ENCODE assay signal across 11 cellular contexts in the genomic region with DNA sequence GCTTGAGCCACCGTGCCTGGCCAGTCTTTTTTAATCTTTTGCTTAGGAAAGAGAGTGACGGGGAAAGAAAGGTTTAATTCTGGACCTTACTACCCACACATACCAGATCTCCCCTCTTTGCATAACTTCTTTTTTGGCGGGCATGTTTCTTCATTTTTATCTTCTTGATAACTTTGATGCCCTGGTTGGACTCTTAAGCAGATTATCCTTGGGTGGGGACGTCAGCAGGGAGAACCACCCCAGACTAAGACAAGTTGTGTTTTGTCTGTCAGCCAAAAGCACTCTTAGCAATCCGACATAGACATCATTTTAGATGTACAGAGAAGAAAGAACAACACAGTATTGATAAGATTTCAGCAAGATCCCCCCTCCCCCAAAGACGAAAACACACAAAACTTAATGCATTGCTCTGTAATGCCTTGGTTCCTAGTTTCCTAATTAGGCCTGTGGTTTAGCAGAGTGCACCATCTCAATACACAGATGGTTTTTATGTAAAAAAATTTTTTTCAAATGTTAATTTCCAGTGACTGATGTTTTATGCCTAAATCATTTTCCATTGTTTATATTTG.
A peak's percentile ranks its signal among the peaks of the same experiment; 100 is the strongest.
DNase-seq lines count a peak whose midpoint lies in the region; ATAC-seq, FAIRE-seq and TF ChIP-seq lines count a peak whose summit lies in the region.
"Had no signal": no experiment of that assay in that cellular context is flagged by ENCODE, and none has a peak within 500 bp of the region (broad histone marks: within the 10 kb centered on the region; RNA-seq: fewer than 3 reads in every experiment).

No MANE protein-coding gene starts in this region.

- H3K9me2 ChIP-seq in Loucy (replicated peaks; ENCODE audit: low read depth, low read length) = no peaks in the 10 kb centered on the region

- POLR2A ChIA-PET in HepG2 (lab: Yijun Ruan, JAX) = interaction anchor here (1.2 to 1.5 kb wide), 2 partner anchors 9 to 30 kb away, joined by 3 read pairs; no protein-coding TSS in a partner anchor

- no peak for TF ChIP-seq POLR2A in HepG2 (IDR thresholded peaks at IDR 0.05; ENCODE audit: insufficient read depth in 1 of 2, low read depth in 2 of 2, low read length in 2 of 2)

- H3K27ac ChIP-seq in layer of hippocampus (ENCODE audit: low read depth, low read length) = peak overlapping the region; percentile 52
- no peak overlapping the region for H3K27ac ChIP-seq in HepG2 (ENCODE audit: extremely low read length, insufficient read depth, low read length)
- H3K27ac ChIP-seq: SJSA1 had no signal

- H3K4me2 ChIP-seq in Loucy (ENCODE audit: low read depth, low read length, poor library complexity, severe bottlenecking) (peak overlapping the region; percentile 49), HepG2 (ENCODE audit: low read depth, low read length) (no peak overlapping the region)

- CTCF ChIA-PET in Calu3 (lab: Charles Lee) (no interaction called here), HepG2 (lab: Yijun Ruan, JAX; ENCODE audit: low intra/inter-chr PET ratio, low total read pairs) (no interaction called here)

- peaks cover 95% of the 10 kb centered on the region for H4K20me1 ChIP-seq in Loucy (ENCODE audit: insufficient read depth, low read length, poor library complexity, severe bottlenecking)
- peaks cover 2% of the 10 kb centered on the region; the same call in 1 of the 2 replicates for H4K20me1 ChIP-seq in HepG2 (ENCODE audit: insufficient read depth, low read length)

- H3K79me2 ChIP-seq in Loucy (ENCODE audit: insufficient read depth, low read length) (peaks cover 100% of the 10 kb centered on the region), HepG2 (ENCODE audit: insufficient read depth, low read length) (peaks cover 48% of the 10 kb centered on the region)

- BruUV-seq in Calu3 (replicated peaks; lab: Mats Ljungman, UMichigan) (no TSS peak), HepG2 (replicated peaks; lab: Mats Ljungman, UMichigan) (no TSS peak)

- no peaks in the 10 kb centered on the region for H3K27me3 Mint-ChIP-seq in Calu3 (ENCODE audit: unreplicated experiment)

- H3K9ac ChIP-seq in Loucy (ENCODE audit: low read depth, low read length, poor library complexity, severe bottlenecking) (no peak overlapping the region), HepG2 (ENCODE audit: insufficient read depth, low read depth, low read length) (no peak overlapping the region)

- TF ChIP-seq CTCF in Calu3 (IDR thresholded peaks at IDR 0.05; ENCODE audit: unreplicated experiment) (no peak), Loucy (conservative IDR thresholded peaks at IDR 0.05; ENCODE audit: low read length) (no peak), HepG2 (CRISPR knock-in tag; IDR thresholded peaks at IDR 0.05) (no peak)

- no peak for TF ChIP-seq RAD21 in HepG2 (CRISPR knock-in tag; IDR thresholded peaks at IDR 0.05)

- 0 out of 2 replicates have a peak, but pooled peaks cover 5% of the 10 kb centered on the region for H3F3A ChIP-seq in Loucy (ENCODE audit: low read depth)

- H3K27ac Mint-ChIP-seq in Calu3 (ENCODE audit: unreplicated experiment) = peak overlapping the region; percentile 83
- H3K27ac Mint-ChIP-seq: activated T-helper 1 cell treated with anti-CD3 and anti-CD28 coated beads, Interleukin-12 subunit alpha, Interleukin-12 subunit beta, Interleukin-2, Interleukin-4 antibody, amounts not matched to agents 30 ng/mL and 10 ng/mL and 1 ng/mL, durations not matched to agents 14 hours and 24 hours and 36 hours had no signal

- peaks cover 42% of the 10 kb centered on the region; the same call in 1 of the 2 replicates for H3K36me3 ChIP-seq in Loucy (ENCODE audit: insufficient read depth, low read length)
- H3K36me3 ChIP-seq in HepG2 (replicated peaks in 1 of 2; ENCODE audit: control insufficient read depth in 1 of 2, insufficient read depth in 2 of 2, low read length in 2 of 2) = peaks cover 5 to 19% of the 10 kb centered on the region in 2 experiments
- H3K36me3 ChIP-seq in H7 (replicated peaks; ENCODE audit: control insufficient read depth, insufficient read depth, low read length) = no peaks in the 10 kb centered on the region
- H3K36me3 ChIP-seq: SJSA1 had no signal

- H3K4me1 Mint-ChIP-seq in Calu3 (ENCODE audit: low read depth, unreplicated experiment) = peaks cover 28% of the 10 kb centered on the region

- H2AFZ ChIP-seq in Loucy (ENCODE audit: low read length) (no peak overlapping the region), HepG2 (ENCODE audit: low read length) (no peak overlapping the region)

- peaks cover 8% of the 10 kb centered on the region for H3K36me3 Mint-ChIP-seq in Calu3 (ENCODE audit: insufficient read depth, unreplicated experiment)

- intact Hi-C loops in Calu3 (cut with micrococcal nuclease; ENCODE audit: unreplicated experiment) = loop anchor here (2.0 to 5.0 kb wide), 3 partner anchors 15 to 99 kb away; partner anchors contain the start of gene MSI2
- intact Hi-C loops in HepG2 (cut with micrococcal nuclease; ENCODE audit: unreplicated experiment) = no loop called here

- no peak for TF ChIP-seq EP300 in HepG2 (IDR thresholded peaks at IDR 0.05; ENCODE audit: low read depth in 2 of 2, low read length in 2 of 2)
- no peak for TF ChIP-seq EP300 in HepG2 (CRISPR knock-in tag; IDR thresholded peaks at IDR 0.05; ENCODE audit: borderline replicate concordance)

- 95% methylated on average over 6 of the region's 6 CpGs for WGBS in HepG2 (ENCODE audit: low lambda C conversion rate)

- in situ Hi-C loops in HepG2 (cut with HindIII; ENCODE audit: extremely low pct_ligation_motif_present, low pct_unique_long_range_greater_than_20kb) = no loop called here

- H3K27me3 ChIP-seq in Loucy (ENCODE audit: insufficient read depth, low read length, poor library complexity, severe bottlenecking) (no peaks in the 10 kb centered on the region), layer of hippocampus (ENCODE audit: control insufficient read depth, insufficient read depth, low read length) (no peaks in the 10 kb centered on the region), HepG2 (ENCODE audit: control insufficient read depth in 1 of 2, insufficient read depth in 2 of 2, low read length in 2 of 2) (no peaks in the 10 kb centered on the region), H7 (ENCODE audit: control insufficient read depth, insufficient read depth, low read length) (no peaks in the 10 kb centered on the region)
- H3K27me3 ChIP-seq: SJSA1 had no signal

- peak overlapping the region; percentile 66 for H3K4me3 Mint-ChIP-seq in Calu3 (ENCODE audit: low read depth, unreplicated experiment)
- H3K4me3 Mint-ChIP-seq: activated T-helper 1 cell treated with anti-CD3 and anti-CD28 coated beads, Interleukin-12 subunit alpha, Interleukin-12 subunit beta, Interleukin-2, Interleukin-4 antibody, amounts not matched to agents 30 ng/mL and 10 ng/mL and 1 ng/mL, durations not matched to agents 14 hours and 24 hours and 36 hours had no signal

- H3K4me1 ChIP-seq in Loucy (ENCODE audit: insufficient read depth, low read length, poor library complexity, severe bottlenecking) (peaks cover 79% of the 10 kb centered on the region), HepG2 (ENCODE audit: insufficient read depth, low read length) (peaks cover 52% of the 10 kb centered on the region)

- H3K4me3 ChIP-seq in Loucy (ENCODE audit: low read length, poor library complexity, severe bottlenecking) (no peak overlapping the region), HepG2 (replicated peaks in 1 of 3; ENCODE audit: insufficient read depth in 1 of 3, low read depth in 2 of 3, low read length in 3 of 3) (no peak overlapping the region), H7 (ENCODE audit: insufficient read depth, low read depth, low read length) (no peak overlapping the region)
- H3K4me3 ChIP-seq: SJSA1 had no signal

- no peak for DNase-seq in Calu3
- no peak for DNase-seq in NCI-H446 treated with DMSO at 0.1 percent for 48 hours (lab: John Stamatoyannopoulos, UW)
- no peak for DNase-seq in HepG2 (ENCODE audit: low spot score)
- no peak for DNase-seq in H7
- DNase-seq: stimulated activated CD4-positive, alpha-beta T cell treated with anti-CD3 and anti-CD28 coated beads, Interleukin-4, amount 100 ng/mL, for 4 hours had no signal

- H3K9me3 Mint-ChIP-seq in Calu3 (ENCODE audit: low read depth, unreplicated experiment) = no peaks in the 10 kb centered on the region
- H3K9me3 Mint-ChIP-seq: activated T-helper 1 cell treated with anti-CD3 and anti-CD28 coated beads, Interleukin-12 subunit alpha, Interleukin-12 subunit beta, Interleukin-2, Interleukin-4 antibody, amounts not matched to agents 30 ng/mL and 10 ng/mL and 1 ng/mL, durations not matched to agents 14 hours and 24 hours and 36 hours had no signal

- H3K9me3 ChIP-seq in Loucy (ENCODE audit: insufficient read depth, low read depth, low read length) (no peaks in the 10 kb centered on the region), HepG2 (ENCODE audit: low read length) (no peaks in the 10 kb centered on the region)
- H3K9me3 ChIP-seq: SJSA1 had no signal

- no peak for FAIRE-seq in HepG2 (lab: Jason Lieb, UNC)

- peak; percentile 34 for ATAC-seq in GM19452 (IDR thresholded peaks at IDR 0.05; ENCODE audit: unreplicated experiment)
- ATAC-seq in HepG2 = no peak
- no peak for ATAC-seq in GM18502 (IDR thresholded peaks at IDR 0.05; ENCODE audit: poor library complexity, unreplicated experiment)

TF ChIP-seq in HepG2, 621 proteins besides CTCF, POLR2A, EP300 and RAD21 (continues in another document):
- TF ChIP-seq ZNF512B (CRISPR knock-in tag; IDR thresholded peaks at IDR 0.05; ENCODE audit: borderline replicate concordance) (no peak), ZNF709 (CRISPR knock-in tag; IDR thresholded peaks at IDR 0.05) (no peak)
